In the genomic region with DNA sequence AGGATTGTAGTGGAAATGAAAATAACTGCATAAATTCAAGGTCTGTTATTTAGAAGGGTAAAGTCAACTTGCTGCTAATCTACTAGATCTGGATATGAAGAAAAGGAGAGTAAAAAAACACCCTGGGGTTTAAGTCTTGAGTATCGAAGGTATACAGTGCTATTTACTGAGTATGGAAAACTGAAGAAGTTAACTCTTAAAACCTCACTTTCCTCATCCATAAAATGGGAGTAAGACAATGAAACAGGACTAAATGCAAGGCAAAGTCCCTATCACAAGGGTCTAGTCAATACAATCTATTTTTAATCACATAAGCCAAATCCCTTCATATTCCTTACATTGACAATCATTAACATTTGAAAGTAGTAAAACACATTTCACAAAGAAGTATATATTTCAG, we compare ENCODE assay signal across 2 cellular contexts.
TF ChIP-seq lines count a peak whose summit lies in the region.

No MANE protein-coding gene starts in this region.

TF ChIP-seq in K562, 482 proteins besides CTCF, POLR2A, EP300 and RAD21 (continues in another document):
- TF ChIP-seq CREB1 (IDR thresholded peaks at IDR 0.05) (0 out of 2 replicates have a peak, but pooled peaks have one; percentile 20), CREB1 (CRISPR knock-in tag; IDR thresholded peaks at IDR 0.05) (no peak), ZNF436 (CRISPR knock-in tag; IDR thresholded peaks at IDR 0.05) (no peak), NCOR1 (IDR thresholded peaks at IDR 0.05) (no peak), GATA2 (CRISPR knock-in tag; IDR thresholded peaks at IDR 0.05) (no peak), KDM1A (IDR thresholded peaks at IDR 0.05) (peak; percentile 8 to 55; a peak in 2 of 4 replicates), HMBOX1 (IDR thresholded peaks at IDR 0.05) (peak; percentile 26; the same call in 1 of the 2 replicates), BCOR (IDR thresholded peaks at IDR 0.05) (peak; percentile 87), MITF (IDR thresholded peaks at IDR 0.05) (no peak), MEF2A (IDR thresholded peaks at IDR 0.05; ENCODE audit: control insufficient read depth, low read depth, low read length) (peak; percentile 33; the same call in 1 of the 2 replicates), ADNP (tag; IDR thresholded peaks at IDR 0.05) (peak; percentile 63; the same call in 1 of the 2 replicates), ZC3H11A (IDR thresholded peaks at IDR 0.05; ENCODE audit: low read depth, low read length) (no peak), RBFOX2 (IDR thresholded peaks at IDR 0.05; ENCODE audit: low read depth, low read length) (peak; percentile 69), POLR2G (IDR thresholded peaks at IDR 0.05; ENCODE audit: low read depth, low read length) (peak; percentile 37; the same call in 1 of the 2 replicates), CBX2 (IDR thresholded peaks at IDR 0.05; ENCODE audit: insufficient read depth, low read length, poor library complexity, severe bottlenecking) (no peak), RBM25 (IDR thresholded peaks at IDR 0.05; ENCODE audit: low read depth, low read length, severe bottlenecking) (peak; percentile 98)
- TF ChIP-seq, protein P1, sequence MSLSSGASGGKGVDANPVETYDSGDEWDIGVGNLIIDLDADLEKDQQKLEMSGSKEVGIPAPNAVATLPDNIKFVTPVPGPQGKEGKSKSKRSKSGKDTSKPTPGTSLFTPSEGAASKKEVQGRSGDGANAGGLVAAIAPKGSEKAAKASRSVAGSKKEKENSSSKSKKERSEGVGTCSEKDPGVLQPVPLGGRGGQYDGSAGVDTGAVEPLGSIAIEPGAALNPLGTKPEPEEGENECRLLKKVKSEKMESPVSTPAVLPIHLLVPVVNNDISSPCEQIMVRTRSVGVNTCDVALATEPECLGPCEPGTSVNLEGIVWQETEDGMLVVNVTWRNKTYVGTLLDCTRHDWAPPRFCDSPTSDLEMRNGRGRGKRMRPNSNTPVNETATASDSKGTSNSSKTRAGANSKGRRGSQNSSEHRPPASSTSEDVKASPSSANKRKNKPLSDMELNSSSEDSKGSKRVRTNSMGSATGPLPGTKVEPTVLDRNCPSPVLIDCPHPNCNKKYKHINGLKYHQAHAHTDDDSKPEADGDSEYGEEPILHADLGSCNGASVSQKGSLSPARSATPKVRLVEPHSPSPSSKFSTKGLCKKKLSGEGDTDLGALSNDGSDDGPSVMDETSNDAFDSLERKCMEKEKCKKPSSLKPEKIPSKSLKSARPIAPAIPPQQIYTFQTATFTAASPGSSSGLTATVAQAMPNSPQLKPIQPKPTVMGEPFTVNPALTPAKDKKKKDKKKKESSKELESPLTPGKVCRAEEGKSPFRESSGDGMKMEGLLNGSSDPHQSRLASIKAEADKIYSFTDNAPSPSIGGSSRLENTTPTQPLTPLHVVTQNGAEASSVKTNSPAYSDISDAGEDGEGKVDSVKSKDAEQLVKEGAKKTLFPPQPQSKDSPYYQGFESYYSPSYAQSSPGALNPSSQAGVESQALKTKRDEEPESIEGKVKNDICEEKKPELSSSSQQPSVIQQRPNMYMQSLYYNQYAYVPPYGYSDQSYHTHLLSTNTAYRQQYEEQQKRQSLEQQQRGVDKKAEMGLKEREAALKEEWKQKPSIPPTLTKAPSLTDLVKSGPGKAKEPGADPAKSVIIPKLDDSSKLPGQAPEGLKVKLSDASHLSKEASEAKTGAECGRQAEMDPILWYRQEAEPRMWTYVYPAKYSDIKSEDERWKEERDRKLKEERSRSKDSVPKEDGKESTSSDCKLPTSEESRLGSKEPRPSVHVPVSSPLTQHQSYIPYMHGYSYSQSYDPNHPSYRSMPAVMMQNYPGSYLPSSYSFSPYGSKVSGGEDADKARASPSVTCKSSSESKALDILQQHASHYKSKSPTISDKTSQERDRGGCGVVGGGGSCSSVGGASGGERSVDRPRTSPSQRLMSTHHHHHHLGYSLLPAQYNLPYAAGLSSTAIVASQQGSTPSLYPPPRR (CRISPR knock-in tag; IDR thresholded peaks at IDR 0.05; ENCODE audit: borderline replicate concordance): no peak
- TF ChIP-seq, protein P2, sequence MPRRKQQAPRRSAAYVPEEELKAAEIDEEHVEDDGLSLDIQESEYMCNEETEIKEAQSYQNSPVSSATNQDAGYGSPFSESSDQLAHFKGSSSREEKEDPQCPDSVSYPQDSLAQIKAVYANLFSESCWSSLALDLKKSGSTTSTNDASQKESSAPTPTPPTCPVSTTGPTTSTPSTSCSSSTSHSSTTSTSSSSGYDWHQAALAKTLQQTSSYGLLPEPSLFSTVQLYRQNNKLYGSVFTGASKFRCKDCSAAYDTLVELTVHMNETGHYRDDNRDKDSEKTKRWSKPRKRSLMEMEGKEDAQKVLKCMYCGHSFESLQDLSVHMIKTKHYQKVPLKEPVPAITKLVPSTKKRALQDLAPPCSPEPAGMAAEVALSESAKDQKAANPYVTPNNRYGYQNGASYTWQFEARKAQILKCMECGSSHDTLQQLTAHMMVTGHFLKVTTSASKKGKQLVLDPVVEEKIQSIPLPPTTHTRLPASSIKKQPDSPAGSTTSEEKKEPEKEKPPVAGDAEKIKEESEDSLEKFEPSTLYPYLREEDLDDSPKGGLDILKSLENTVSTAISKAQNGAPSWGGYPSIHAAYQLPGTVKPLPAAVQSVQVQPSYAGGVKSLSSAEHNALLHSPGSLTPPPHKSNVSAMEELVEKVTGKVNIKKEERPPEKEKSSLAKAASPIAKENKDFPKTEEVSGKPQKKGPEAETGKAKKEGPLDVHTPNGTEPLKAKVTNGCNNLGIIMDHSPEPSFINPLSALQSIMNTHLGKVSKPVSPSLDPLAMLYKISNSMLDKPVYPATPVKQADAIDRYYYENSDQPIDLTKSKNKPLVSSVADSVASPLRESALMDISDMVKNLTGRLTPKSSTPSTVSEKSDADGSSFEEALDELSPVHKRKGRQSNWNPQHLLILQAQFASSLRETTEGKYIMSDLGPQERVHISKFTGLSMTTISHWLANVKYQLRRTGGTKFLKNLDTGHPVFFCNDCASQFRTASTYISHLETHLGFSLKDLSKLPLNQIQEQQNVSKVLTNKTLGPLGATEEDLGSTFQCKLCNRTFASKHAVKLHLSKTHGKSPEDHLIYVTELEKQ (CRISPR knock-in tag; IDR thresholded peaks at IDR 0.05): no peak

TF ChIP-seq in neural cell, 6 proteins besides CTCF, POLR2A, EP300 and RAD21:
- TF ChIP-seq EZH2 (IDR thresholded peaks at IDR 0.05; ENCODE audit: borderline replicate concordance, insufficient read depth, low read length, poor library complexity, severe bottlenecking): no peak
- TF ChIP-seq, protein P3, sequence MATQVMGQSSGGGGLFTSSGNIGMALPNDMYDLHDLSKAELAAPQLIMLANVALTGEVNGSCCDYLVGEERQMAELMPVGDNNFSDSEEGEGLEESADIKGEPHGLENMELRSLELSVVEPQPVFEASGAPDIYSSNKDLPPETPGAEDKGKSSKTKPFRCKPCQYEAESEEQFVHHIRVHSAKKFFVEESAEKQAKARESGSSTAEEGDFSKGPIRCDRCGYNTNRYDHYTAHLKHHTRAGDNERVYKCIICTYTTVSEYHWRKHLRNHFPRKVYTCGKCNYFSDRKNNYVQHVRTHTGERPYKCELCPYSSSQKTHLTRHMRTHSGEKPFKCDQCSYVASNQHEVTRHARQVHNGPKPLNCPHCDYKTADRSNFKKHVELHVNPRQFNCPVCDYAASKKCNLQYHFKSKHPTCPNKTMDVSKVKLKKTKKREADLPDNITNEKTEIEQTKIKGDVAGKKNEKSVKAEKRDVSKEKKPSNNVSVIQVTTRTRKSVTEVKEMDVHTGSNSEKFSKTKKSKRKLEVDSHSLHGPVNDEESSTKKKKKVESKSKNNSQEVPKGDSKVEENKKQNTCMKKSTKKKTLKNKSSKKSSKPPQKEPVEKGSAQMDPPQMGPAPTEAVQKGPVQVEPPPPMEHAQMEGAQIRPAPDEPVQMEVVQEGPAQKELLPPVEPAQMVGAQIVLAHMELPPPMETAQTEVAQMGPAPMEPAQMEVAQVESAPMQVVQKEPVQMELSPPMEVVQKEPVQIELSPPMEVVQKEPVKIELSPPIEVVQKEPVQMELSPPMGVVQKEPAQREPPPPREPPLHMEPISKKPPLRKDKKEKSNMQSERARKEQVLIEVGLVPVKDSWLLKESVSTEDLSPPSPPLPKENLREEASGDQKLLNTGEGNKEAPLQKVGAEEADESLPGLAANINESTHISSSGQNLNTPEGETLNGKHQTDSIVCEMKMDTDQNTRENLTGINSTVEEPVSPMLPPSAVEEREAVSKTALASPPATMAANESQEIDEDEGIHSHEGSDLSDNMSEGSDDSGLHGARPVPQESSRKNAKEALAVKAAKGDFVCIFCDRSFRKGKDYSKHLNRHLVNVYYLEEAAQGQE (IDR thresholded peaks at IDR 0.05; ENCODE audit: borderline replicate concordance): no peak
- no peak for TF ChIP-seq SMC3 (conservative IDR thresholded peaks at IDR 0.05; ENCODE audit: poor library complexity)
- TF ChIP-seq TAF1 (IDR thresholded peaks at IDR 0.05; ENCODE audit: low read depth): no peak
- no peak for TF ChIP-seq MXI1 (conservative IDR thresholded peaks at IDR 0.05; ENCODE audit: poor library complexity, severe bottlenecking)
- no peak for TF ChIP-seq POLR2AphosphoS5 (IDR thresholded peaks at IDR 0.05)
